Comparison of ENCODE assay signal across 25 cellular contexts in genomic region chr5:134634227-134634626, GRCh38. TPM values are rescaled to one million over a fixed set of nuclear protein-coding genes. Genes with fewer than 3 reads are reported as not detected.
DNase-seq lines count a peak whose midpoint lies in the region; ATAC-seq, FAIRE-seq and TF ChIP-seq lines count a peak whose summit lies in the region.
"Had no signal": no experiment of that assay in that cellular context is flagged by ENCODE, and none has a peak within 500 bp of the region (broad histone marks: within the 10 kb centered on the region; RNA-seq: fewer than 3 reads in every experiment).

No MANE protein-coding gene starts in this region.

- no peak for FAIRE-seq in HepG2 (lab: Jason Lieb, UNC)
- FAIRE-seq: D721Med, kidney had no signal

- no peaks in the 10 kb centered on the region for H3K27me3 Mint-ChIP-seq in T-cell
- no peaks in the 10 kb centered on the region for H3K27me3 Mint-ChIP-seq in nephron (ENCODE audit: low read depth)
- H3K27me3 Mint-ChIP-seq: activated naive CD8-positive, alpha-beta T cell treated with anti-CD3 and anti-CD28 coated beads, Interleukin-2, amount 10 ng/mL, durations not matched to agents 7 days and 5 days had no signal

- H3K4me2 ChIP-seq in HepG2 (ENCODE audit: low read depth, low read length), result no peak overlapping the region
- H3K4me2 ChIP-seq: PC-9 had no signal

- no peak overlapping the region for H2AFZ ChIP-seq in HepG2 (ENCODE audit: low read length)
- H2AFZ ChIP-seq: PC-9 had no signal

- DNase-seq in HepG2 (ENCODE audit: low spot score), result no peak
- no peak for DNase-seq in right lobe of liver
- no peak for DNase-seq in T-cell
- no peak for DNase-seq in GM13976 (ENCODE audit: low spot score)
- DNase-seq in stimulated activated CD4-positive, alpha-beta T cell treated with anti-CD3 and anti-CD28 coated beads, Interleukin-4, amount 100 ng/mL, for 24 hours, result no peak
- DNase-seq in T-helper 9 cell, result no peak
- DNase-seq: activated CD8-positive, alpha-beta T cell treated with anti-CD3 and anti-CD28 coated beads, Interleukin-2, amount 10 ng/mL, durations not matched to agents 7 days and 5 days; activated naive CD8-positive, alpha-beta T cell treated with anti-CD3 and anti-CD28 coated beads, Interleukin-2, amount 10 ng/mL, durations not matched to agents 7 days and 5 days; activated T-cell treated with anti-CD3 and anti-CD28 coated beads, Interleukin-2, amount 50 U/mL, for 1 hour; EL; glutamatergic neuron; kidney; NCI-H1105 treated with DMSO at 0.1 percent for 48 hours; NCI-H2029 treated with DMSO at 0.1 percent for 48 hours; NCI-H2227 treated with DMSO at 0.1 percent for 48 hours; NCI-H82; PC-9; psoas muscle; Right ventricle myocardium superior; uterus had no signal

- in situ Hi-C loops in HepG2 (cut with HindIII; ENCODE audit: extremely low pct_ligation_motif_present, low pct_unique_long_range_greater_than_20kb) (no loop called here), GM13976 (cut with MboI; ENCODE audit: low sequenced_read_pairs, unreplicated experiment) (no loop called here)

- no peaks in the 10 kb centered on the region for H3K9me3 Mint-ChIP-seq in T-cell
- no peaks in the 10 kb centered on the region for H3K9me3 Mint-ChIP-seq in nephron
- H3K9me3 Mint-ChIP-seq: activated naive CD8-positive, alpha-beta T cell treated with anti-CD3 and anti-CD28 coated beads, Interleukin-2, amount 10 ng/mL, durations not matched to agents 7 days and 5 days had no signal

- TF ChIP-seq RAD21 in HepG2 (CRISPR knock-in tag; IDR thresholded peaks at IDR 0.05), result no peak

- H3K27me3 ChIP-seq in HepG2 (ENCODE audit: control insufficient read depth in 1 of 2, insufficient read depth in 2 of 2, low read length in 2 of 2) (no peaks in the 10 kb centered on the region; a peak in 1 of 5 replicates), right lobe of liver (no peaks in the 10 kb centered on the region)
- H3K27me3 ChIP-seq: neutrophil, uterus had no signal

- H3K36me3 Mint-ChIP-seq in T-cell (peaks cover 3% of the 10 kb centered on the region), nephron (ENCODE audit: low read depth) (no peaks in the 10 kb centered on the region)

- H3K4me3 Mint-ChIP-seq in T-cell, result peak overlapping the region in 2 of 3 donors; percentile 28 to 41
- H3K4me3 Mint-ChIP-seq in nephron, result peak overlapping the region; percentile 62 to 76 (median 74)

- CTCF ChIA-PET in HepG2 (lab: Yijun Ruan, JAX; ENCODE audit: low intra/inter-chr PET ratio, low total read pairs) (no interaction called here), T-cell (lab: Charles Lee) (interaction anchor here (0.6 to 0.9 kb wide), 3 partner anchors 15 to 92 kb away, joined by 3 to 4 read pairs (median 3); partner anchors contain the start of gene SEC24A (in 1 of the 2))

- H3K4me1 ChIP-seq in HepG2 (ENCODE audit: insufficient read depth, low read length) (peaks cover 83% of the 10 kb centered on the region), right lobe of liver (peaks cover 0 to 20% (median 6%) of the 10 kb centered on the region in 4 donors)
- H3K4me1 ChIP-seq: uterus had no signal

- TF ChIP-seq CTCF in HepG2 (CRISPR knock-in tag; IDR thresholded peaks at IDR 0.05), result no peak
- no peak for TF ChIP-seq CTCF in right lobe of liver (IDR thresholded peaks at IDR 0.05)
- TF ChIP-seq CTCF in nephron (IDR thresholded peaks at IDR 0.05; ENCODE audit: unreplicated experiment in 3 of 3), result no peak
- TF ChIP-seq CTCF in GM13976 (IDR thresholded peaks at IDR 0.05; ENCODE audit: borderline replicate concordance, control extremely low read depth, extremely low read depth, insufficient read depth, missing control alignments), result no peak

- BruUV-seq in HepG2 (replicated peaks; lab: Mats Ljungman, UMichigan), result no TSS peak

- H3K27ac Mint-ChIP-seq in T-cell, result no peak overlapping the region
- H3K27ac Mint-ChIP-seq in nephron, result no peak overlapping the region
- H3K27ac Mint-ChIP-seq: activated CD8-positive, alpha-beta T cell treated with anti-CD3 and anti-CD28 coated beads, Interleukin-2, amount 10 ng/mL, durations not matched to agents 7 days and 5 days; activated naive CD8-positive, alpha-beta T cell treated with anti-CD3 and anti-CD28 coated beads, Interleukin-2, amount 10 ng/mL, durations not matched to agents 7 days and 5 days had no signal

- no peaks in the 10 kb centered on the region; a peak in 1 of 5 replicates for H3K36me3 ChIP-seq in HepG2 (replicated peaks in 1 of 2; ENCODE audit: control insufficient read depth in 1 of 2, insufficient read depth in 2 of 2, low read length in 2 of 2)
- no peaks in the 10 kb centered on the region for H3K36me3 ChIP-seq in right lobe of liver
- H3K36me3 ChIP-seq: neutrophil, thoracic aorta, uterus had no signal

- H3K9me3 ChIP-seq in HepG2 (ENCODE audit: low read length), result no peaks in the 10 kb centered on the region
- H3K9me3 ChIP-seq in right lobe of liver, result no peaks in the 10 kb centered on the region
- H3K9me3 ChIP-seq: neutrophil, psoas muscle, thoracic aorta, uterus had no signal

- POLR2A ChIA-PET in HepG2 (lab: Yijun Ruan, JAX), result interaction anchor here (1.8 to 5.7 kb wide), 2 partner anchors 11 to 14 kb away, joined by 12 to 47 read pairs; partner anchors contain the start of gene SEC24A
- POLR2A ChIA-PET in T-cell (lab: Charles Lee), result interaction anchor here in 1 of 2 donors (0.6 kb wide), 1 partner anchor 53 kb away, joined by 5 read pairs; no protein-coding TSS in a partner anchor

- no peak overlapping the region for H3K4me3 ChIP-seq in HepG2 (replicated peaks in 1 of 3; ENCODE audit: insufficient read depth in 1 of 3, low read depth in 2 of 3, low read length in 3 of 3)
- no peak overlapping the region for H3K4me3 ChIP-seq in right lobe of liver
- H3K4me3 ChIP-seq: PC-9, psoas muscle, thoracic aorta, uterus had no signal

- intact Hi-C loops in HepG2 (cut with micrococcal nuclease; ENCODE audit: unreplicated experiment) (no loop called here), right lobe of liver (cut with DNase I) (no loop called here)

- WGBS in HepG2 (ENCODE audit: low lambda C conversion rate), result 96% methylated on average over 10 of the region's 10 CpGs
- 88% methylated on average over 4 of the region's 10 CpGs for WGBS in right lobe of liver (ENCODE audit: insufficient coverage, low coverage, low lambda C conversion rate, missing lambda C conversion rate)

- no peak overlapping the region for H3K9ac ChIP-seq in HepG2 (ENCODE audit: insufficient read depth, low read depth, low read length)

- no peak overlapping the region for H3K27ac ChIP-seq in HepG2 (ENCODE audit: extremely low read length, insufficient read depth, low read length)
- H3K27ac ChIP-seq in right lobe of liver, result no peak overlapping the region
- H3K27ac ChIP-seq: C4-2B, neutrophil, PC-9, psoas muscle, thoracic aorta, uterus had no signal

- ATAC-seq in HepG2 (no peak), right lobe of liver (no peak), T-cell (replicated peaks in 1 of 4) (no peak)
- ATAC-seq: activated CD8-positive, alpha-beta T cell treated with anti-CD3 and anti-CD28 coated beads, Interleukin-2, amount 10 ng/mL, durations not matched to agents 7 days and 5 days; psoas muscle had no signal

- TF ChIP-seq POLR2A in HepG2 (IDR thresholded peaks at IDR 0.05; ENCODE audit: insufficient read depth in 1 of 2, low read depth in 2 of 2, low read length in 2 of 2) (no peak), right lobe of liver (IDR thresholded peaks at IDR 0.05) (no peak)

- peaks cover 17 to 23% (median 23%) of the 10 kb centered on the region in 3 donors for H3K4me1 Mint-ChIP-seq in T-cell
- H3K4me1 Mint-ChIP-seq in nephron, result no peaks in the 10 kb centered on the region

- H4K20me1 ChIP-seq in HepG2 (ENCODE audit: insufficient read depth, low read length), result no peaks in the 10 kb centered on the region

- TF ChIP-seq EP300 in HepG2 (IDR thresholded peaks at IDR 0.05; ENCODE audit: low read depth in 2 of 2, low read length in 2 of 2), result no peak
- no peak for TF ChIP-seq EP300 in HepG2 (CRISPR knock-in tag; IDR thresholded peaks at IDR 0.05; ENCODE audit: borderline replicate concordance)

- peaks cover 27% of the 10 kb centered on the region for H3K79me2 ChIP-seq in HepG2 (ENCODE audit: insufficient read depth, low read length)

RNA-seq across cellular contexts. Expression of gene SAR1B, which starts 1.6 kb away (rescaled TPM):
- total RNA-seq in HepG2 (2016; rRNA removed; fragmentation: Illumina TruSeq; extraction: Trizol) (73.0 and 99.7 TPM in 2 replicates), right lobe of liver (100 to 1,000 TPM in 4 of 6 experiments, 10 to 100 TPM in 2; 53.0 to 195 (median 142) TPM), T-cell (10 to 100 TPM; 32.7 to 42.1 (median 39.3) TPM)
- total RNA-seq in HepG2 (2016; cell fraction: cytosol; rRNA removed; fragmentation: Illumina TruSeq; extraction: Trizol; ENCODE audit: low read depth), result 19.0 and 26.0 TPM in 2 replicates
- 71.3 and 99.4 TPM in 2 replicates for total RNA-seq in HepG2 (2016; cell fraction: insoluble cytoplasmic fraction; rRNA removed; fragmentation: Illumina TruSeq; extraction: Trizol)
- 25.2 and 29.6 TPM in 2 replicates for total RNA-seq in HepG2 (2016; cell fraction: membrane; rRNA removed; fragmentation: Illumina TruSeq; extraction: Trizol)
- total RNA-seq in HepG2 (2016; cell fraction: nucleus; rRNA removed; fragmentation: Illumina TruSeq; extraction: Trizol), result 76.4 and 91.6 TPM in 2 replicates
- 33.2 and 43.0 TPM in 2 replicates for polyA plus RNA-seq in HepG2 (2011; rRNA removed)
- polyA plus RNA-seq in HepG2 (2011; cell fraction: cytosol; rRNA removed), result 14.1 and 24.4 TPM in 2 replicates
- polyA plus RNA-seq in HepG2 (2011; cell fraction: nucleus; rRNA removed), result 12.1 and 18.4 TPM in 2 replicates
- polyA plus RNA-seq in HepG2 (2012), result 46.5 and 59.9 TPM in 2 replicates
- 11.2 and 12.4 TPM in 2 replicates for polyA plus RNA-seq in HepG2 (2016; cell fraction: cytosol; fragmentation: Illumina TruSeq; extraction: Trizol; ENCODE audit: low read depth)
- 43.4 and 51.8 TPM in 2 replicates for polyA plus RNA-seq in HepG2 (2016; cell fraction: insoluble cytoplasmic fraction; fragmentation: Illumina TruSeq; extraction: Trizol; ENCODE audit: low read depth)
- polyA plus RNA-seq in HepG2 (2016; cell fraction: membrane; fragmentation: Illumina TruSeq; extraction: Trizol; ENCODE audit: low read depth), result 11.1 and 11.7 TPM in 2 replicates
- 92.7 and 95.6 TPM in 2 replicates for polyA plus RNA-seq in HepG2 (2016; cell fraction: nucleus; fragmentation: Illumina TruSeq; extraction: Trizol; ENCODE audit: insufficient read depth, low read depth)
- 25.6 and 32.4 TPM in 2 replicates for polyA minus RNA-seq in HepG2 (2011; rRNA and poly(A)+ RNA removed; ENCODE audit: low replicate concordance)
- 42.9 and 70.5 TPM in 2 replicates for polyA minus RNA-seq in HepG2 (2011; cell fraction: cytosol; rRNA and poly(A)+ RNA removed)
- 27.7 and 36.6 TPM in 2 replicates for polyA minus RNA-seq in HepG2 (2011; cell fraction: nucleus; rRNA and poly(A)+ RNA removed)

RNA-seq across cellular contexts. Expression of gene SEC24A, which starts 14.4 kb away (rescaled TPM):
- 30.5 and 56.6 TPM in 2 replicates for total RNA-seq in HepG2 (2016; rRNA removed; fragmentation: Illumina TruSeq; extraction: Trizol)
- 8.6 and 10.2 TPM in 2 replicates for total RNA-seq in HepG2 (2016; cell fraction: cytosol; rRNA removed; fragmentation: Illumina TruSeq; extraction: Trizol; ENCODE audit: low read depth)
- total RNA-seq in HepG2 (2016; cell fraction: insoluble cytoplasmic fraction; rRNA removed; fragmentation: Illumina TruSeq; extraction: Trizol), result 28.5 and 53.5 TPM in 2 replicates
- 15.9 and 16.9 TPM in 2 replicates for total RNA-seq in HepG2 (2016; cell fraction: membrane; rRNA removed; fragmentation: Illumina TruSeq; extraction: Trizol)
- total RNA-seq in HepG2 (2016; cell fraction: nucleus; rRNA removed; fragmentation: Illumina TruSeq; extraction: Trizol), result 30.3 and 31.4 TPM in 2 replicates
- 39.6 and 56.8 TPM in 2 replicates for polyA plus RNA-seq in HepG2 (2011; rRNA removed)
- polyA plus RNA-seq in HepG2 (2011; cell fraction: cytosol; rRNA removed), result 32.2 and 37.4 TPM in 2 replicates
- 22.5 and 25.0 TPM in 2 replicates for polyA plus RNA-seq in HepG2 (2011; cell fraction: nucleus; rRNA removed)
- polyA plus RNA-seq in HepG2 (2012), result 21.7 and 26.9 TPM in 2 replicates
- 1.3 and 1.4 TPM in 2 replicates for polyA plus RNA-seq in HepG2 (2016; cell fraction: cytosol; fragmentation: Illumina TruSeq; extraction: Trizol; ENCODE audit: low read depth)
- polyA plus RNA-seq in HepG2 (2016; cell fraction: insoluble cytoplasmic fraction; fragmentation: Illumina TruSeq; extraction: Trizol; ENCODE audit: low read depth), result 44.8 and 45.8 TPM in 2 replicates
- polyA plus RNA-seq in HepG2 (2016; cell fraction: membrane; fragmentation: Illumina TruSeq; extraction: Trizol; ENCODE audit: low read depth), result 4.6 and 6.1 TPM in 2 replicates
- polyA plus RNA-seq in HepG2 (2016; cell fraction: nucleus; fragmentation: Illumina TruSeq; extraction: Trizol; ENCODE audit: insufficient read depth, low read depth), result 26.6 and 29.0 TPM in 2 replicates
- 36.1 and 80.0 TPM in 2 replicates for polyA minus RNA-seq in HepG2 (2011; rRNA and poly(A)+ RNA removed; ENCODE audit: low replicate concordance)
- 51.2 and 62.4 TPM in 2 replicates for polyA minus RNA-seq in HepG2 (2011; cell fraction: cytosol; rRNA and poly(A)+ RNA removed)
- polyA minus RNA-seq in HepG2 (2011; cell fraction: nucleus; rRNA and poly(A)+ RNA removed), result 61.9 and 65.6 TPM in 2 replicates
- 10 to 100 TPM; 28.4 to 45.8 (median 40.0) TPM for total RNA-seq in right lobe of liver
- total RNA-seq in T-cell, result 10 to 100 TPM; 15.4 to 17.7 (median 16.1) TPM
